In genomic region chr12:63151898-63152700, GRCh38 we compare ENCODE assay signal across 8 cellular contexts. TPM values are rescaled to one million over a fixed set of nuclear protein-coding genes. Genes with fewer than 3 reads are reported as not detected.
A peak's percentile ranks its signal among the peaks of the same experiment; 100 is the strongest.
DNase-seq lines count a peak whose midpoint lies in the region; ATAC-seq and TF ChIP-seq lines count a peak whose summit lies in the region.

No MANE protein-coding gene starts in this region.

- H3K9me3 Mint-ChIP-seq in activated T-helper 17 cell treated with anti-CD3 and anti-CD28 coated beads, Interleukin-2, amount 50 U/mL, for 72 hours = no peaks in the 10 kb centered on the region

- H3K4me2 ChIP-seq in trophoblast cell (ENCODE audit: low read length) = peak overlapping the region; percentile 71

- no peak overlapping the region for H4K8ac ChIP-seq in trophoblast cell (ENCODE audit: low read depth, low read length)

- H3K27ac Mint-ChIP-seq in activated T-helper 17 cell treated with anti-CD3 and anti-CD28 coated beads, Interleukin-2, amount 50 U/mL, for 72 hours = no peak overlapping the region

- no peak overlapping the region for H2BK12ac ChIP-seq in trophoblast cell (ENCODE audit: low read length)

- H3K4me1 ChIP-seq in ACC112 (ENCODE audit: control insufficient read depth, insufficient read depth, low read length, unreplicated experiment) = no peaks in the 10 kb centered on the region
- peaks cover 13 to 20% of the 10 kb centered on the region in 2 experiments for H3K4me1 ChIP-seq in trophoblast cell (ENCODE audit: control insufficient read depth in 1 of 2, insufficient read depth in 2 of 2, low read length in 2 of 2)

- no peak overlapping the region for H4K12ac ChIP-seq in trophoblast cell (ENCODE audit: low read depth, low read length)

- no peaks in the 10 kb centered on the region for H3K79me1 ChIP-seq in trophoblast cell (ENCODE audit: low read length)

- peak overlapping the region; percentile 41 for H3K4me3 Mint-ChIP-seq in activated T-helper 17 cell treated with anti-CD3 and anti-CD28 coated beads, Interleukin-2, amount 50 U/mL, for 72 hours

- peak; percentile 86 for TF ChIP-seq CTCF in GM12872 (IDR thresholded peaks at IDR 0.05; ENCODE audit: insufficient read depth, low read depth, low read length)

- H3K23ac ChIP-seq in trophoblast cell (ENCODE audit: low read length) = no peak overlapping the region

- no peak overlapping the region for H2BK5ac ChIP-seq in trophoblast cell (ENCODE audit: low read depth, low read length, poor library complexity)

- DNase-seq in NCI-H2081 treated with DMSO at 0.1 percent for 48 hours (lab: John Stamatoyannopoulos, UW) = peak; percentile 36
- DNase-seq in cardiac septum (ENCODE audit: low spot score) = peak; percentile 71
- DNase-seq in trophoblast cell = peak; percentile 36 to 79
- no peak for DNase-seq in middle frontal gyrus (ENCODE audit: extremely low spot score, low spot score)

- no peak overlapping the region for H3K18ac ChIP-seq in trophoblast cell (ENCODE audit: low read length)

- intact Hi-C loops in cardiac septum (cut with DNase I) = loop anchor here (10.0 kb wide), 1 partner anchor 153 kb away; no protein-coding TSS in a partner anchor

- H3K9ac ChIP-seq in trophoblast cell (ENCODE audit: low read length) = no peak overlapping the region

- H2AFZ ChIP-seq in ACC112 (ENCODE audit: low read length, unreplicated experiment) (no peak overlapping the region), trophoblast cell (ENCODE audit: insufficient read depth, low read length, poor library complexity) (no peak overlapping the region)

- H3K36me3 ChIP-seq in ACC112 (ENCODE audit: insufficient read depth, low read length) (no peaks in the 10 kb centered on the region), trophoblast cell (ENCODE audit: control insufficient read depth in 1 of 2, insufficient read depth in 2 of 2, low read length in 2 of 2) (no peaks in the 10 kb centered on the region)

- no peak overlapping the region for H3K14ac ChIP-seq in trophoblast cell (ENCODE audit: low read length)

- peak; percentile 85 for ATAC-seq in HG02870 (IDR thresholded peaks at IDR 0.05; ENCODE audit: unreplicated experiment)
- no peak for ATAC-seq in activated T-helper 17 cell treated with anti-CD3 and anti-CD28 coated beads, Interleukin-2, amount 50 U/mL, for 72 hours (replicated peaks)

- H3K4me3 ChIP-seq in ACC112 (ENCODE audit: low read depth, low read length) (peak overlapping the region; percentile 39), trophoblast cell (ENCODE audit: low read depth, low read length) (no peak overlapping the region)

- no peak overlapping the region for H4K91ac ChIP-seq in trophoblast cell (ENCODE audit: low read depth, low read length)

- no peak overlapping the region for H2BK120ac ChIP-seq in trophoblast cell (ENCODE audit: insufficient read depth, low read length, poor library complexity)

- peaks cover 56% of the 10 kb centered on the region for H3K27me3 Mint-ChIP-seq in activated T-helper 17 cell treated with anti-CD3 and anti-CD28 coated beads, Interleukin-2, amount 50 U/mL, for 72 hours

- no CpG with 5 or more reads among the region's 24 CpGs for WGBS in trophoblast cell (ENCODE audit: extremely low coverage, insufficient coverage, insufficient read length)

- peaks cover 11% of the 10 kb centered on the region for H3K9me3 ChIP-seq in trophoblast cell (ENCODE audit: insufficient read depth, low read depth, low read length)

- no peaks in the 10 kb centered on the region for H3K79me2 ChIP-seq in ACC112 (ENCODE audit: control insufficient read depth, insufficient read depth, low read length, unreplicated experiment)
- H3K79me2 ChIP-seq in trophoblast cell (ENCODE audit: control insufficient read depth, insufficient read depth, low read length, poor library complexity) = no peaks in the 10 kb centered on the region

- H3K27ac ChIP-seq in ACC112 (ENCODE audit: low read depth, low read length) (no peak overlapping the region), trophoblast cell (ENCODE audit: low read depth, low read length) (peak overlapping the region; percentile 8)

- H3K4me1 Mint-ChIP-seq in activated T-helper 17 cell treated with anti-CD3 and anti-CD28 coated beads, Interleukin-2, amount 50 U/mL, for 72 hours = peaks cover 7% of the 10 kb centered on the region

- no peak overlapping the region for H2AK5ac ChIP-seq in trophoblast cell (ENCODE audit: low read length)

- H3K4ac ChIP-seq in trophoblast cell (ENCODE audit: low read depth, low read length) = no peak overlapping the region

- H3K36me3 Mint-ChIP-seq in activated T-helper 17 cell treated with anti-CD3 and anti-CD28 coated beads, Interleukin-2, amount 50 U/mL, for 72 hours (ENCODE audit: low read depth) = peaks cover 13% of the 10 kb centered on the region

- H3K27me3 ChIP-seq in ACC112 (ENCODE audit: insufficient read depth, low read length) = peaks cover 99% of the 10 kb centered on the region
- H3K27me3 ChIP-seq in trophoblast cell (ENCODE audit: insufficient read depth, low read length) = peaks cover 21% of the 10 kb centered on the region

RNA-seq across cellular contexts. Expression of gene AVPR1A, which starts 1.1 kb away (rescaled TPM):
- total RNA-seq in activated T-helper 17 cell treated with anti-CD3 and anti-CD28 coated beads, Interleukin-2, amount 50 U/mL, for 72 hours = not detected
- 1.4 TPM for total RNA-seq in cardiac septum
- 0.58 and 0.67 TPM in 2 replicates for polyA plus RNA-seq in trophoblast cell (2013)
